Comparison of ENCODE assay signal across 33 cellular contexts in the genomic region with DNA sequence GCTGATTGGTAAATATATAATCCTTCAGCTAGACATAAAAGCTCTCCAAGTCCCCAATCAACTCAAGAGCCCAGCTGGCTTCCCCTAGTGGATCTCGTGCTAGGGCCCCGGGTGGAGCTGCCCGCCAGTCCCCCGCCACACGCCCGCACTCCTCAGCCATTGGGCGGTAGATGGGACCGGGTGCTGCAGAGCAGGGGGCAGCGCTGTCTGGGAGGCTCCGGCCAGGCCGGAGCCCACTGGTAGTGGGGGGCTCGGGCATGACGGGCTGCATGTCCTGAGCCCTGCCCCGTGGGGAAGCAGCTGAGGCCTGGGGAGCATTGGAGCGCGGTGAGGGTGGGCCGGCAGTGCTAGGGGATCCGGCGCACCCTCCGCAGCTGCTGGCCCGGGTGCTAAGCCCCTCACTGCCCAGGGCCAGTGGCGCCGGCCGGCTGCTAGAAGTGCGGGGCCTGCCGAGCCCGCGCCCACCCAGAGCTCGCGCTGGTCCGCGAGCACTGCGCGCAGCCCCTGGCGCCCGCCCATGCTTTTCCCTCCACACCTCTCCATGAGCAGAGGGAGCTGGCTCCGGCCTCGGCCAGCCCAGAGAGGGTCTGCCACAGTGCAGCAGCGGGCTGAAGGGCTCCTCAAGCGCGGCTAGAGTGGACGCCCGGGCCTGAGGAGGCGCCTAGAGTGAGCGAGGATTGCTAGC.
"Had no signal": no experiment of that assay in that cellular context is flagged by ENCODE, and none has a peak within 500 bp of the region (broad histone marks: within the 10 kb centered on the region; RNA-seq: fewer than 3 reads in every experiment).

No MANE protein-coding gene starts in this region.

- H3K27me3 Mint-ChIP-seq: activated B cell treated with CpG ODN at 0.5 μM for 24 hours; activated CD4-positive, alpha-beta memory T cell treated with anti-CD3 and anti-CD28 coated beads, Interleukin-2, amount 10 ng/mL, durations not matched to agents 7 days and 5 days; activated CD8-positive, alpha-beta memory T cell treated with anti-CD3 and anti-CD28 coated beads, Interleukin-2, amount 10 ng/mL, durations not matched to agents 7 days and 5 days; activated naive CD4-positive, alpha-beta T cell treated with anti-CD3 and anti-CD28 coated beads, Interleukin-2, amount 10 ng/mL, durations not matched to agents 7 days and 5 days; activated naive CD8-positive, alpha-beta T cell; activated naive CD8-positive, alpha-beta T cell treated with anti-CD3 and anti-CD28 coated beads, Interleukin-2, amount 50 U/mL, for 24 hours had no signal

- H3K27me3 ChIP-seq: brain microvascular endothelial cell, Peyer's patch had no signal

- H3K9me3 Mint-ChIP-seq: activated naive CD8-positive, alpha-beta T cell treated with anti-CD3 and anti-CD28 coated beads, Interleukin-2, amount 50 U/mL, for 24 hours had no signal

- H3K4me1 Mint-ChIP-seq: activated B cell treated with CpG ODN at 0.5 μM for 24 hours; activated CD4-positive, alpha-beta memory T cell treated with anti-CD3 and anti-CD28 coated beads, Interleukin-2, amount 10 ng/mL, durations not matched to agents 7 days and 5 days; activated CD8-positive, alpha-beta memory T cell treated with anti-CD3 and anti-CD28 coated beads, Interleukin-2, amount 10 ng/mL, durations not matched to agents 7 days and 5 days; activated naive CD4-positive, alpha-beta T cell treated with anti-CD3 and anti-CD28 coated beads, Interleukin-2, amount 10 ng/mL, durations not matched to agents 7 days and 5 days; activated naive CD8-positive, alpha-beta T cell treated with anti-CD3 and anti-CD28 coated beads, Interleukin-2, amount 50 U/mL, for 24 hours had no signal

- H3K27ac Mint-ChIP-seq: activated B cell treated with CpG ODN at 0.5 μM for 24 hours; activated CD4-positive, alpha-beta memory T cell treated with anti-CD3 and anti-CD28 coated beads, Interleukin-2, amount 10 ng/mL, durations not matched to agents 7 days and 5 days; activated CD8-positive, alpha-beta memory T cell treated with anti-CD3 and anti-CD28 coated beads, Interleukin-2, amount 10 ng/mL, durations not matched to agents 7 days and 5 days; activated naive CD4-positive, alpha-beta T cell treated with anti-CD3 and anti-CD28 coated beads, Interleukin-2, amount 10 ng/mL, durations not matched to agents 7 days and 5 days; activated naive CD8-positive, alpha-beta T cell; activated naive CD8-positive, alpha-beta T cell treated with anti-CD3 and anti-CD28 coated beads, Interleukin-2, amount 50 U/mL, for 24 hours had no signal

- H3K36me3 ChIP-seq: brain microvascular endothelial cell, Peyer's patch had no signal

- H3K4me1 ChIP-seq: Peyer's patch had no signal

- H3K9me3 ChIP-seq: Peyer's patch had no signal

- DNase-seq: activated B cell treated with CpG ODN at 0.5 μM for 24 hours; activated CD4-positive, alpha-beta memory T cell treated with anti-CD3 and anti-CD28 coated beads, Interleukin-2, amount 10 ng/mL, durations not matched to agents 7 days and 5 days; activated CD4-positive, alpha-beta T cell treated with anti-CD3 and anti-CD28 coated beads for 48 hours; activated CD4-positive, CD25-positive, alpha-beta regulatory T cell treated with anti-CD3 and anti-CD28 coated beads, Interleukin-2, amount 50 U/mL, for 72 hours; activated CD8-positive, alpha-beta memory T cell treated with anti-CD3 and anti-CD28 coated beads for 24 hours; activated CD8-positive, alpha-beta memory T cell treated with anti-CD3 and anti-CD28 coated beads, Interleukin-2, amount 10 ng/mL, durations not matched to agents 7 days and 5 days; activated CD8-positive, alpha-beta memory T cell treated with anti-CD3 and anti-CD28 coated beads, Interleukin-2, amount 50 U/mL, for 48 hours; activated effector memory CD4-positive, alpha-beta T cell treated with Interleukin-2 at 50 U/mL for 16 hours; activated naive CD4-positive, alpha-beta T cell treated with anti-CD3 and anti-CD28 coated beads, Interleukin-2, amount 10 ng/mL, durations not matched to agents 7 days and 5 days; activated naive CD8-positive, alpha-beta T cell treated with anti-CD3 and anti-CD28 coated beads, Interleukin-2, amount 50 U/mL, for 24 hours; activated T-cell treated with anti-CD3 and anti-CD28 coated beads, Interleukin-2, amount 50 U/mL, for 48 hours; brain microvascular endothelial cell; MM.1S; MV-4-11; NCI-H1092; NCI-H1417; NCI-H1930; NCI-H2081 treated with DMSO at 0.1 percent for 48 hours; NCI-H510A; NCI-H526; NCI-H748 treated with DMSO at 0.1 percent for 48 hours; NK-92 treated with Interleukin-12 subunit alpha and Interleukin-12 subunit beta, amount 100 ng/mL, for 24 hours; PC-3; Peyer's patch; Right ventricle myocardium superior; RPMI8226; SW 1271; T-helper 1 cell; T-helper 2 cell; T-helper 9 cell had no signal

- H3K27ac ChIP-seq: brain microvascular endothelial cell, KMS-11, Peyer's patch, VCaP had no signal

- H3K4me2 ChIP-seq: KMS-11 had no signal

- H3K4me3 Mint-ChIP-seq: activated B cell treated with CpG ODN at 0.5 μM for 24 hours; activated CD4-positive, alpha-beta memory T cell treated with anti-CD3 and anti-CD28 coated beads, Interleukin-2, amount 10 ng/mL, durations not matched to agents 7 days and 5 days; activated CD8-positive, alpha-beta memory T cell treated with anti-CD3 and anti-CD28 coated beads, Interleukin-2, amount 10 ng/mL, durations not matched to agents 7 days and 5 days; activated naive CD4-positive, alpha-beta T cell treated with anti-CD3 and anti-CD28 coated beads, Interleukin-2, amount 10 ng/mL, durations not matched to agents 7 days and 5 days; activated naive CD8-positive, alpha-beta T cell; activated naive CD8-positive, alpha-beta T cell treated with anti-CD3 and anti-CD28 coated beads, Interleukin-2, amount 50 U/mL, for 24 hours had no signal

- H3K4me3 ChIP-seq: Peyer's patch had no signal

- H3K36me3 Mint-ChIP-seq: activated CD8-positive, alpha-beta memory T cell treated with anti-CD3 and anti-CD28 coated beads, Interleukin-2, amount 10 ng/mL, durations not matched to agents 7 days and 5 days; activated naive CD4-positive, alpha-beta T cell treated with anti-CD3 and anti-CD28 coated beads, Interleukin-2, amount 10 ng/mL, durations not matched to agents 7 days and 5 days had no signal

- H3K9ac ChIP-seq: KMS-11 had no signal

- ATAC-seq: activated CD8-positive, alpha-beta memory T cell treated with anti-CD3 and anti-CD28 coated beads, Interleukin-2, amount 10 ng/mL, durations not matched to agents 7 days and 5 days; activated naive CD8-positive, alpha-beta T cell treated with anti-CD3 and anti-CD28 coated beads, Interleukin-2, amount 50 U/mL, for 24 hours; PC-3 had no signal
